ENCODE assay signal across 15 cellular contexts in the genomic region with DNA sequence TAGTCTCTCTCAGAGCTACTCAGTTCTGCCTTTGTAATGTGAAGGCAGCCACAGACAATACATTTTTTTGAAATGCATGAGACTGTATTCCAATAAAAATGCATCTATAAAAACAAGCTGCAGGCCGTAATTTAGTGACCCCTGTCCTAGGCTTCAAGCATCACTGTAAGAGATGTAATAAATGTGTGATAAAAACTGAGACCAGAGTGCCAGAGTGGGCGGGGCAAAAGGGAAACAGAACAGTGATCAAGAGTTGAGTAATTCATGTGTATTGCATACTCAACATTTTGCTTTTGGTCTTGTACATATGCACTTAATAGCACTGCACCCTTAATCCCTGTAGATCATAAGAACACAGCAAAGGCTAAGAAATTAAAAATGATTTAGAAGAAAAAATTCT.
"Had no signal": no experiment of that assay in that cellular context is flagged by ENCODE, and none has a peak within 500 bp of the region (broad histone marks: within the 10 kb centered on the region; RNA-seq: fewer than 3 reads in every experiment).

No MANE protein-coding gene starts in this region.

- DNase-seq: activated CD4-positive, alpha-beta T cell treated with anti-CD3 and anti-CD28 coated beads, Interleukin-2, amount 50 U/mL, for 1 hour; activated CD8-positive, alpha-beta memory T cell treated with anti-CD3 and anti-CD28 coated beads for 24 hours; activated naive CD4-positive, alpha-beta T cell; activated naive CD8-positive, alpha-beta T cell treated with anti-CD3 and anti-CD28 coated beads, Interleukin-2, amount 10 ng/mL, durations not matched to agents 7 days and 5 days; anterior cingulate cortex; mesendoderm; nephron progenitor cell; occipital lobe; stimulated activated naive CD8-positive, alpha-beta T cell treated with anti-CD3 and anti-CD28 coated beads, Interleukin-15, Interleukin-2, amounts not matched to agents 100 U/mL and 50 U/mL, for 24 hours had no signal

- H3K27ac ChIP-seq: breast epithelium, gastroesophageal sphincter, right atrium auricular region, upper lobe of left lung had no signal

- H3K36me3 ChIP-seq: breast epithelium, gastroesophageal sphincter, right atrium auricular region, upper lobe of left lung had no signal

- H3K9me3 Mint-ChIP-seq: activated T-helper 1 cell treated with anti-CD3 and anti-CD28 coated beads, Interleukin-12 subunit alpha, Interleukin-12 subunit beta, Interleukin-2, Interleukin-4 antibody, amounts not matched to agents 30 ng/mL and 10 ng/mL and 1 ng/mL, durations not matched to agents 14 hours and 24 hours and 36 hours; nephron progenitor cell had no signal

- H3K4me3 Mint-ChIP-seq: activated naive CD8-positive, alpha-beta T cell treated with anti-CD3 and anti-CD28 coated beads, Interleukin-2, amount 10 ng/mL, durations not matched to agents 7 days and 5 days; activated T-helper 1 cell treated with anti-CD3 and anti-CD28 coated beads, Interleukin-12 subunit alpha, Interleukin-12 subunit beta, Interleukin-2, Interleukin-4 antibody, amounts not matched to agents 30 ng/mL and 10 ng/mL and 1 ng/mL, durations not matched to agents 14 hours and 24 hours and 36 hours; nephron progenitor cell had no signal

- H3K27me3 Mint-ChIP-seq: activated naive CD8-positive, alpha-beta T cell treated with anti-CD3 and anti-CD28 coated beads, Interleukin-2, amount 10 ng/mL, durations not matched to agents 7 days and 5 days had no signal

- H3K27me3 ChIP-seq: breast epithelium, gastroesophageal sphincter, right atrium auricular region, upper lobe of left lung had no signal

- H3K9me3 ChIP-seq: breast epithelium, gastroesophageal sphincter, right atrium auricular region, upper lobe of left lung had no signal

- H3K4me3 ChIP-seq: breast epithelium, gastroesophageal sphincter, right atrium auricular region, smooth muscle cell, upper lobe of left lung had no signal

- H3K4me1 ChIP-seq: breast epithelium, right atrium auricular region, upper lobe of left lung had no signal

- ATAC-seq: gastroesophageal sphincter; stimulated activated naive CD8-positive, alpha-beta T cell treated with anti-CD3 and anti-CD28 coated beads, Interleukin-15, Interleukin-2, amounts not matched to agents 100 U/mL and 50 U/mL, for 24 hours had no signal

- H3K36me3 Mint-ChIP-seq: activated naive CD8-positive, alpha-beta T cell treated with anti-CD3 and anti-CD28 coated beads, Interleukin-2, amount 10 ng/mL, durations not matched to agents 7 days and 5 days had no signal

- H3K4me1 Mint-ChIP-seq: activated naive CD8-positive, alpha-beta T cell treated with anti-CD3 and anti-CD28 coated beads, Interleukin-2, amount 10 ng/mL, durations not matched to agents 7 days and 5 days had no signal
